In genomic region chr9:69136781-69137180, GRCh38 we compare ENCODE assay signal across 1 cellular context.
TF ChIP-seq lines count a peak whose summit lies in the region.

No MANE protein-coding gene starts in this region.

TF ChIP-seq in WTC11, 78 proteins besides CTCF, POLR2A, EP300 and RAD21 (continued from another document):
- no peak for TF ChIP-seq ZNF281 (CRISPR knock-in tag; IDR thresholded peaks at IDR 0.05)
- TF ChIP-seq ATF1 (CRISPR knock-in tag; IDR thresholded peaks at IDR 0.05) = no peak
- no peak for TF ChIP-seq KAT7 (CRISPR knock-in tag; IDR thresholded peaks at IDR 0.05; ENCODE audit: borderline replicate concordance)
- no peak for TF ChIP-seq ETV6 (CRISPR knock-in tag; IDR thresholded peaks at IDR 0.05)
- no peak for TF ChIP-seq HMGXB4 (CRISPR knock-in tag; IDR thresholded peaks at IDR 0.05)
- no peak for TF ChIP-seq ZNF317 (CRISPR knock-in tag; IDR thresholded peaks at IDR 0.05; ENCODE audit: borderline replicate concordance, low read depth)
- no peak for TF ChIP-seq NR1H2 (CRISPR knock-in tag; IDR thresholded peaks at IDR 0.05)
- no peak for TF ChIP-seq CREM (CRISPR knock-in tag; IDR thresholded peaks at IDR 0.05)
- no peak for TF ChIP-seq E2F5 (CRISPR knock-in tag; IDR thresholded peaks at IDR 0.05)
- TF ChIP-seq CDX4 (CRISPR knock-in tag; IDR thresholded peaks at IDR 0.05; ENCODE audit: borderline replicate concordance) = no peak
TF ChIP-seq in WTC11: peak in this region for 0.
